ENCODE assay signal across 17 cellular contexts in genomic region chr3:181487236-181487978, GRCh38.
DNase-seq lines count a peak whose midpoint lies in the region; ATAC-seq and TF ChIP-seq lines count a peak whose summit lies in the region.
"Had no signal": no experiment of that assay in that cellular context is flagged by ENCODE, and none has a peak within 500 bp of the region (broad histone marks: within the 10 kb centered on the region; RNA-seq: fewer than 3 reads in every experiment).

No MANE protein-coding gene starts in this region.

- H3K4me3 Mint-ChIP-seq in endothelial cell (ENCODE audit: unreplicated experiment): no peak overlapping the region
- no peak overlapping the region for H3K4me3 Mint-ChIP-seq in activated CD4-positive, alpha-beta T cell treated with anti-CD3 and anti-CD28 coated beads, Interleukin-2, amount 10 ng/mL, durations not matched to agents 7 days and 5 days
- H3K4me3 Mint-ChIP-seq: activated B cell treated with CpG ODN at 0.5 μM for 24 hours had no signal

- no peaks in the 10 kb centered on the region for H3K36me3 Mint-ChIP-seq in endothelial cell (ENCODE audit: low read depth, unreplicated experiment)
- no peaks in the 10 kb centered on the region for H3K36me3 Mint-ChIP-seq in activated CD4-positive, alpha-beta T cell treated with anti-CD3 and anti-CD28 coated beads, Interleukin-2, amount 10 ng/mL, durations not matched to agents 7 days and 5 days (ENCODE audit: low read depth)

- H3K27ac Mint-ChIP-seq in endothelial cell (ENCODE audit: unreplicated experiment): peak overlapping the region; percentile 87
- no peak overlapping the region for H3K27ac Mint-ChIP-seq in activated CD4-positive, alpha-beta T cell treated with anti-CD3 and anti-CD28 coated beads, Interleukin-2, amount 10 ng/mL, durations not matched to agents 7 days and 5 days
- H3K27ac Mint-ChIP-seq: activated B cell treated with CpG ODN at 0.5 μM for 24 hours had no signal

- CTCF ChIA-PET in activated CD4-positive, alpha-beta T cell treated with anti-CD3 and anti-CD28 coated beads, Interleukin-2, amount 10 ng/mL, durations not matched to agents 7 days and 5 days (lab: Charles Lee): interaction anchor here (0.7 kb wide), 1 partner anchor 311 kb away, joined by 4 read pairs; no protein-coding TSS in a partner anchor

- H3K4me1 Mint-ChIP-seq in endothelial cell (ENCODE audit: unreplicated experiment): peaks cover 33% of the 10 kb centered on the region
- no peaks in the 10 kb centered on the region for H3K4me1 Mint-ChIP-seq in activated CD4-positive, alpha-beta T cell treated with anti-CD3 and anti-CD28 coated beads, Interleukin-2, amount 10 ng/mL, durations not matched to agents 7 days and 5 days
- H3K4me1 Mint-ChIP-seq: activated B cell treated with CpG ODN at 0.5 μM for 24 hours had no signal

- POLR2A ChIA-PET in activated CD4-positive, alpha-beta T cell treated with anti-CD3 and anti-CD28 coated beads, Interleukin-2, amount 10 ng/mL, durations not matched to agents 7 days and 5 days (lab: Charles Lee): no interaction called here

- no peak overlapping the region for H3K27ac ChIP-seq in caudate nucleus (ENCODE audit: low read depth, low read length)

- no peaks in the 10 kb centered on the region for H3K9me3 Mint-ChIP-seq in endothelial cell (ENCODE audit: unreplicated experiment)
- H3K9me3 Mint-ChIP-seq in activated CD4-positive, alpha-beta T cell treated with anti-CD3 and anti-CD28 coated beads, Interleukin-2, amount 10 ng/mL, durations not matched to agents 7 days and 5 days: peaks cover 3% of the 10 kb centered on the region
- H3K9me3 Mint-ChIP-seq: activated B cell treated with CpG ODN at 0.5 μM for 24 hours had no signal

- H3K27me3 Mint-ChIP-seq in endothelial cell (ENCODE audit: unreplicated experiment): no peaks in the 10 kb centered on the region
- H3K27me3 Mint-ChIP-seq in activated CD4-positive, alpha-beta T cell treated with anti-CD3 and anti-CD28 coated beads, Interleukin-2, amount 10 ng/mL, durations not matched to agents 7 days and 5 days: no peaks in the 10 kb centered on the region
- H3K27me3 Mint-ChIP-seq: activated B cell treated with CpG ODN at 0.5 μM for 24 hours had no signal

- DNase-seq in DMS79 treated with DMSO at 0.1 percent for 48 hours (lab: John Stamatoyannopoulos, UW) (peak; percentile 57), NCI-H1436 treated with DMSO at 0.1 percent for 48 hours (lab: John Stamatoyannopoulos, UW) (peak; percentile 84), NCI-H345 treated with DMSO at 0.1 percent for 48 hours (lab: John Stamatoyannopoulos, UW; ENCODE audit: unreplicated experiment) (peak; percentile 94), endothelial cell (ENCODE audit: low spot score) (no peak), caudate nucleus (lab: John Stamatoyannopoulos, UW) (no peak)
- DNase-seq in activated CD4-positive, alpha-beta T cell treated with anti-CD3 and anti-CD28 coated beads, Interleukin-2, amount 10 ng/mL, durations not matched to agents 7 days and 5 days: no peak
- DNase-seq: activated B cell treated with CpG ODN at 0.5 μM for 24 hours; activated effector memory CD4-positive, alpha-beta T cell treated with Interleukin-2 at 50 U/mL for 16 hours; amniotic stem cell; Caco-2; cerebellar nuclear complex; foreskin fibroblast; occipital lobe; stimulated activated CD4-positive, alpha-beta T cell treated with anti-CD3 and anti-CD28 coated beads, Interleukin-1b, Interleukin-23, amount 100 ng/mL, for 48 hours had no signal

- ATAC-seq in GM18867 (IDR thresholded peaks at IDR 0.05; ENCODE audit: unreplicated experiment) (no peak), GM21723 (IDR thresholded peaks at IDR 0.05; ENCODE audit: unreplicated experiment) (no peak)
- ATAC-seq: sciatic nerve had no signal

- no peak for TF ChIP-seq CTCF in endothelial cell (IDR thresholded peaks at IDR 0.05; ENCODE audit: unreplicated experiment)

Comparison
In these comparisons a context has a peak if more than half of its experiments do, and no peak if none do; other contexts are left out.
1. DNase-seq: peak in DMS79 treated with DMSO at 0.1 percent for 48 hours (single experiment), NCI-H1436 treated with DMSO at 0.1 percent for 48 hours (single experiment) and NCI-H345 treated with DMSO at 0.1 percent for 48 hours (single experiment); none in endothelial cell (single experiment), caudate nucleus (0 of 61) and activated CD4-positive, alpha-beta T cell treated with anti-CD3 and anti-CD28 coated beads, Interleukin-2, amount 10 ng/mL, durations not matched to agents 7 days and 5 days (single experiment).